ENCODE assay signal across 1 cellular context in genomic region chr9:95775191-95775590, GRCh38.
TF ChIP-seq lines count a peak whose summit lies in the region.

No MANE protein-coding gene starts in this region.

TF ChIP-seq in HepG2, 621 proteins besides CTCF, POLR2A, EP300 and RAD21 (continued from another document):
- TF ChIP-seq ZBTB40 (IDR thresholded peaks at IDR 0.05): no peak
- TF ChIP-seq ZBTB40 (CRISPR knock-in tag; IDR thresholded peaks at IDR 0.05): no peak
- no peak for TF ChIP-seq ZNF318 (CRISPR knock-in tag; IDR thresholded peaks at IDR 0.05)
- 0 out of 2 replicates have a peak, but pooled peaks have one; percentile 1 for TF ChIP-seq ZBTB38 (CRISPR knock-in tag; IDR thresholded peaks at IDR 0.05)
- no peak for TF ChIP-seq GLMP (CRISPR knock-in tag; IDR thresholded peaks at IDR 0.05; ENCODE audit: borderline replicate concordance)
